1 cellular context compared by ENCODE assay signal in the genomic region with DNA sequence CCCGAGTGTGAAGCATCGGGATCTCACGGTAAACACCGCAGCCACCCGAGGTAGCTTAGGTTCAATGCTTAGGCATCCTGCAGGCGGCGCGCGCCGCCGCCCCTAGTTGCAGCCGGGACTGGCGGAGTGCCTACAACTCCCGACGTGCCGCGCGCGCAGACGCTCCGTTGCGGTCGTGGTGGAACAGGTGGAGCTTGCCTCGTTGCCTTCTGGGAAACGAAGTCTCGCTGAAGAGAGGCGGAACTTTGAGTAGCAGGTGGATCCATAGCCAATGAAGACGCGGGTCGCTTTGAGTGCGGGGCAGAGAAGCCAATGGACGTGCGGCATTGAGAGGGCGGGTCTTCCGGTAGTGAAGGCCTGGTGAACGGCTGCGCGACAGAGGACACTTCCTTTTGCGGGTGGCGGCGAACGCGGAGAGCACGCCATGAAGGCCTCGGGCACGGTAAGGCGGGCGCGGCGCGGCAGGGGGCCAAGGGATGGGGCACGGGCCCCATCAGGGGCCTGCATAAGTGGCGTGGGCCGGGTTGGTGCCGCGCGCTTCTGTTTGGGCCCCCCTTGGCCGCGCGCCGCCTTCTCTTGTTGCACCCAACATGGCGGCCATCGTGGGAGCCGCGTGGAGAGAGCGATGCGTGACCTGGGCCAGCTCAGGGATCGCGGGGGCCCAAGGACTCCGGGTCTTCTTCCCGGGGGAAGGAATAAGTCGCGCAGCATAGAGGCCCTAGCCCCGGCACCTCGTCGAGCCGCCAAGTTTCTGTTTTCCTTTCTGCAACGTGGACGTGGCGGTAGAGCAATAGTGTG.
A peak's percentile ranks its signal among the peaks of the same experiment; 100 is the strongest.
TF ChIP-seq lines count a peak whose summit lies in the region.

TSS of gene RPL18A (plus strand) at position 378 of the 798 bp plus-strand sequence. CDS start at position 425, 47 bp downstream.

TF ChIP-seq in HEK293, 187 proteins besides CTCF, POLR2A, EP300 and RAD21 (continued from another document and continues in another):
- TF ChIP-seq, protein P1, sequence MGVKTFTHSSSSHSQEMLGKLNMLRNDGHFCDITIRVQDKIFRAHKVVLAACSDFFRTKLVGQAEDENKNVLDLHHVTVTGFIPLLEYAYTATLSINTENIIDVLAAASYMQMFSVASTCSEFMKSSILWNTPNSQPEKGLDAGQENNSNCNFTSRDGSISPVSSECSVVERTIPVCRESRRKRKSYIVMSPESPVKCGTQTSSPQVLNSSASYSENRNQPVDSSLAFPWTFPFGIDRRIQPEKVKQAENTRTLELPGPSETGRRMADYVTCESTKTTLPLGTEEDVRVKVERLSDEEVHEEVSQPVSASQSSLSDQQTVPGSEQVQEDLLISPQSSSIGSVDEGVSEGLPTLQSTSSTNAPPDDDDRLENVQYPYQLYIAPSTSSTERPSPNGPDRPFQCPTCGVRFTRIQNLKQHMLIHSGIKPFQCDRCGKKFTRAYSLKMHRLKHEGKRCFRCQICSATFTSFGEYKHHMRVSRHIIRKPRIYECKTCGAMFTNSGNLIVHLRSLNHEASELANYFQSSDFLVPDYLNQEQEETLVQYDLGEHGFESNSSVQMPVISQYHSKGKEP (tag by site-specific recombination; IDR thresholded peaks at IDR 0.05): no peak
- TF ChIP-seq, protein P2, sequence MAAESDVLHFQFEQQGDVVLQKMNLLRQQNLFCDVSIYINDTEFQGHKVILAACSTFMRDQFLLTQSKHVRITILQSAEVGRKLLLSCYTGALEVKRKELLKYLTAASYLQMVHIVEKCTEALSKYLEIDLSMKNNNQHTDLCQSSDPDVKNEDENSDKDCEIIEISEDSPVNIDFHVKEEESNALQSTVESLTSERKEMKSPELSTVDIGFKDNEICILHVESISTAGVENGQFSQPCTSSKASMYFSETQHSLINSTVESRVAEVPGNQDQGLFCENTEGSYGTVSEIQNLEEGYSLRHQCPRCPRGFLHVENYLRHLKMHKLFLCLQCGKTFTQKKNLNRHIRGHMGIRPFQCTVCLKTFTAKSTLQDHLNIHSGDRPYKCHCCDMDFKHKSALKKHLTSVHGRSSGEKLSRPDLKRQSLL (tag by site-specific recombination; IDR thresholded peaks at IDR 0.05): no peak
- no peak for TF ChIP-seq ZNF18 (tag by site-specific recombination; IDR thresholded peaks at IDR 0.05)
- no peak for TF ChIP-seq ZNF174 (tag by site-specific recombination; IDR thresholded peaks at IDR 0.05)
- no peak for TF ChIP-seq SALL2 (tag by site-specific recombination; IDR thresholded peaks at IDR 0.05; ENCODE audit: borderline replicate concordance)
- TF ChIP-seq KLF10 (tag by site-specific recombination; IDR thresholded peaks at IDR 0.05): no peak
- TF ChIP-seq HIC1 (tag by site-specific recombination; IDR thresholded peaks at IDR 0.05): no peak
- no peak for TF ChIP-seq ZNF645 (tag by site-specific recombination; IDR thresholded peaks at IDR 0.05)
- no peak for TF ChIP-seq ZNF596 (tag by site-specific recombination; IDR thresholded peaks at IDR 0.05)
- TF ChIP-seq, protein P3, sequence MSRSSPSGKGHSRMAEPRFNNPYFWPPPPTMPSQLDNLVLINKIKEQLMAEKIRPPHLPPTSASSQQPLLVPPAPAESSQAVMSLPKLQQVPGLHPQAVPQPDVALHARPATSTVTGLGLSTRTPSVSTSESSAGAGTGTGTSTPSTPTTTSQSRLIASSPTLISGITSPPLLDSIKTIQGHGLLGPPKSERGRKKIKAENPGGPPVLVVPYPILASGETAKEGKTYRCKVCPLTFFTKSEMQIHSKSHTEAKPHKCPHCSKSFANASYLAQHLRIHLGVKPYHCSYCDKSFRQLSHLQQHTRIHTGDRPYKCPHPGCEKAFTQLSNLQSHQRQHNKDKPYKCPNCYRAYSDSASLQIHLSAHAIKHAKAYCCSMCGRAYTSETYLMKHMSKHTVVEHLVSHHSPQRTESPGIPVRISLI (tag by site-specific recombination; IDR thresholded peaks at IDR 0.05): no peak
- TF ChIP-seq ZNF121 (tag by site-specific recombination; IDR thresholded peaks at IDR 0.05): no peak
- TF ChIP-seq ZBTB10 (tag by site-specific recombination; IDR thresholded peaks at IDR 0.05): peak; percentile 52; the same call in 1 of the 2 replicates
- no peak for TF ChIP-seq ZNF623 (tag by site-specific recombination; IDR thresholded peaks at IDR 0.05)
- peak; percentile 68; the same call in 1 of the 2 replicates for TF ChIP-seq ZNF692 (tag by site-specific recombination; IDR thresholded peaks at IDR 0.05)
- TF ChIP-seq ZNF223 (tag by site-specific recombination; IDR thresholded peaks at IDR 0.05): no peak
- no peak; the same call in 1 of the 2 replicates for TF ChIP-seq ZIC2 (tag by site-specific recombination; IDR thresholded peaks at IDR 0.05)
- TF ChIP-seq ZBTB1 (tag by site-specific recombination; IDR thresholded peaks at IDR 0.05): no peak
- TF ChIP-seq AEBP2 (tag by site-specific recombination; IDR thresholded peaks at IDR 0.05; ENCODE audit: borderline replicate concordance): no peak
- no peak for TF ChIP-seq ZNF423 (tag by site-specific recombination; IDR thresholded peaks at IDR 0.05)
- no peak for TF ChIP-seq IKZF3 (tag by site-specific recombination; IDR thresholded peaks at IDR 0.05)
- TF ChIP-seq REST (tag by site-specific recombination; IDR thresholded peaks at IDR 0.05): no peak
- TF ChIP-seq ZNF341 (tag by site-specific recombination; IDR thresholded peaks at IDR 0.05; ENCODE audit: low read depth): no peak
- peak; percentile 25; the same call in 1 of the 2 replicates for TF ChIP-seq ZBTB48 (tag by site-specific recombination; IDR thresholded peaks at IDR 0.05)
- TF ChIP-seq ZNF26 (tag by site-specific recombination; IDR thresholded peaks at IDR 0.05): no peak
- peak; percentile 40 for TF ChIP-seq ZNF654 (tag by site-specific recombination; IDR thresholded peaks at IDR 0.05; ENCODE audit: low read depth)
- TF ChIP-seq ZNF311 (tag by site-specific recombination; IDR thresholded peaks at IDR 0.05; ENCODE audit: borderline replicate concordance): no peak
